ENCODE assay signal across 1 cellular context in the genomic region with DNA sequence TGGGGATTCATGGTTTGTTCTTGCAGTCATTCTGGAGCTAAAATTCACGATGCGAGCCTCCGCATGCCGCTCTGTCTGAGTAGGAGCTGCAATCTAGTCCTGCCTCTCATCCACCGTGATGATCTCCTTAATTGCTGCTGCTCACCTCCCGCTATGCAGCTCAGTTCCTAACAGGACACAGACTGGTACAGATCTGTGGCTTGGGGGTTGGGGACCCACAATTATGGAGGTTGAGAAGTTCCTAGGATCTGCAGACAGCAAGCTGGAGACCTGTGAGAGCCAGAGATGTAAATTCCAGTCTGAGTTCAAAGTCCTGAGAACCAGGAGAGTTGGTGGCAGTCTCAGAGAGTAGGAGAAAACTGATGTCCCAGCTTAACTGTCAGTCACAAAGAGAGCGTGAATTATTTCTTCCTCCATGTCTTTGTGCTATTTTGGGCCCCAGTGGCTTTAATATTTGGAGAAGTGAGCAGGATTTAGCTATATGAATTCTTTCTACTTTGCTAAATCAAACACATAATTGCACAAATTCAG.
TF ChIP-seq lines count a peak whose summit lies in the region.

No MANE protein-coding gene starts in this region.

TF ChIP-seq in H1, 55 proteins besides CTCF, POLR2A, EP300 and RAD21:
- TF ChIP-seq BACH1 (IDR thresholded peaks at IDR 0.05; ENCODE audit: low read length) (no peak), TBP (IDR thresholded peaks at IDR 0.05; ENCODE audit: low read depth, low read length) (no peak), POLR2AphosphoS5 (IDR thresholded peaks at IDR 0.05; ENCODE audit: low read depth, low read length) (no peak), FOSL1 (IDR thresholded peaks at IDR 0.05; ENCODE audit: insufficient read depth, low read depth, low read length) (no peak), PHF8 (conservative IDR thresholded peaks at IDR 0.05; ENCODE audit: low read depth, low read length) (no peak), SIX5 (IDR thresholded peaks at IDR 0.05; ENCODE audit: low read depth, low read length) (no peak), KDM5A (IDR thresholded peaks at IDR 0.05; ENCODE audit: low read length) (no peak), TAF7 (optimal IDR thresholded peaks at IDR 0.05; ENCODE audit: borderline replicate concordance, low read depth, low read length) (no peak), NANOG (IDR thresholded peaks at IDR 0.05; ENCODE audit: insufficient read depth, low read depth, low read length, poor library complexity, severe bottlenecking) (no peak), RNF2 (IDR thresholded peaks at IDR 0.05; ENCODE audit: borderline replicate concordance, low read depth, low read length, missing control alignments, poor library complexity, severe bottlenecking) (no peak), CBX5 (IDR thresholded peaks at IDR 0.05; ENCODE audit: low read depth, low read length) (no peak), SRF (IDR thresholded peaks at IDR 0.05; ENCODE audit: low read depth, low read length) (no peak), SIN3A (conservative IDR thresholded peaks at IDR 0.05 in 1 of 2, IDR thresholded peaks at IDR 0.05 in 1 of 2; ENCODE audit: low read depth in 1 of 2, low read length in 2 of 2) (no peak), CEBPB (IDR thresholded peaks at IDR 0.05; ENCODE audit: low read depth, low read length) (no peak)
- TF ChIP-seq, protein P1, sequence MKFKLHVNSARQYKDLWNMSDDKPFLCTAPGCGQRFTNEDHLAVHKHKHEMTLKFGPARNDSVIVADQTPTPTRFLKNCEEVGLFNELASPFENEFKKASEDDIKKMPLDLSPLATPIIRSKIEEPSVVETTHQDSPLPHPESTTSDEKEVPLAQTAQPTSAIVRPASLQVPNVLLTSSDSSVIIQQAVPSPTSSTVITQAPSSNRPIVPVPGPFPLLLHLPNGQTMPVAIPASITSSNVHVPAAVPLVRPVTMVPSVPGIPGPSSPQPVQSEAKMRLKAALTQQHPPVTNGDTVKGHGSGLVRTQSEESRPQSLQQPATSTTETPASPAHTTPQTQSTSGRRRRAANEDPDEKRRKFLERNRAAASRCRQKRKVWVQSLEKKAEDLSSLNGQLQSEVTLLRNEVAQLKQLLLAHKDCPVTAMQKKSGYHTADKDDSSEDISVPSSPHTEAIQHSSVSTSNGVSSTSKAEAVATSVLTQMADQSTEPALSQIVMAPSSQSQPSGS (IDR thresholded peaks at IDR 0.05; ENCODE audit: low read length), result no peak
- TF ChIP-seq, protein P2, sequence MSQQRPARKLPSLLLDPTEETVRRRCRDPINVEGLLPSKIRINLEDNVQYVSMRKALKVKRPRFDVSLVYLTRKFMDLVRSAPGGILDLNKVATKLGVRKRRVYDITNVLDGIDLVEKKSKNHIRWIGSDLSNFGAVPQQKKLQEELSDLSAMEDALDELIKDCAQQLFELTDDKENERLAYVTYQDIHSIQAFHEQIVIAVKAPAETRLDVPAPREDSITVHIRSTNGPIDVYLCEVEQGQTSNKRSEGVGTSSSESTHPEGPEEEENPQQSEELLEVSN (IDR thresholded peaks at IDR 0.05), result no peak
- TF ChIP-seq, protein P3, sequence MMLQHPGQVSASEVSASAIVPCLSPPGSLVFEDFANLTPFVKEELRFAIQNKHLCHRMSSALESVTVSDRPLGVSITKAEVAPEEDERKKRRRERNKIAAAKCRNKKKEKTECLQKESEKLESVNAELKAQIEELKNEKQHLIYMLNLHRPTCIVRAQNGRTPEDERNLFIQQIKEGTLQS (IDR thresholded peaks at IDR 0.05; ENCODE audit: insufficient read depth, low read depth, low read length), result no peak
- TF ChIP-seq, protein P4, sequence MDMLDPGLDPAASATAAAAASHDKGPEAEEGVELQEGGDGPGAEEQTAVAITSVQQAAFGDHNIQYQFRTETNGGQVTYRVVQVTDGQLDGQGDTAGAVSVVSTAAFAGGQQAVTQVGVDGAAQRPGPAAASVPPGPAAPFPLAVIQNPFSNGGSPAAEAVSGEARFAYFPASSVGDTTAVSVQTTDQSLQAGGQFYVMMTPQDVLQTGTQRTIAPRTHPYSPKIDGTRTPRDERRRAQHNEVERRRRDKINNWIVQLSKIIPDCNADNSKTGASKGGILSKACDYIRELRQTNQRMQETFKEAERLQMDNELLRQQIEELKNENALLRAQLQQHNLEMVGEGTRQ (IDR thresholded peaks at IDR 0.05; ENCODE audit: low read length), result no peak
TF ChIP-seq in H1: peak in this region for 0.
